In the genomic region with DNA sequence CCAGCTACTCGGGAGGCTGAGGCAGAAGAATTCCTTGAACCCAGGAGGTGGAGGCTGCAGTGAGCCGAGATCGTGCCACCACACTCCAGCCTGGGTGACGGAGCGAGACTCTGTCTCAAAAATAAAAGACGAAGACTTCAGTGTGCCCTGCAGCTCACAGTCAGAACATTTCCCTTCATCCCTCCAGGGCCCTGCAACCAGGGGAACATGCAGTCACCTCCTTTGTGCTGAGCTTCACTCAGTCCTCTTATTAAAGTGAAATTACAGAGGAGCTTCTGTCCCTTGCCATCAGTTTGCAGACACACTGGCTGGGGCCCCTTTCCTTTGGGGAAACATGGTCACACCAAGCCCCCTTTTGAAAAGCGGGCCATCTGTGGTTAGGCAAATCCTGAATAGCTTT, we compare ENCODE assay signal across 5 cellular contexts. TPM values are rescaled to one million over a fixed set of nuclear protein-coding genes. Genes with fewer than 3 reads are reported as not detected.
"Had no signal": no experiment of that assay in that cellular context is flagged by ENCODE, and none has a peak within 500 bp of the region (broad histone marks: within the 10 kb centered on the region; RNA-seq: fewer than 3 reads in every experiment).

No MANE protein-coding gene starts in this region.

- ATAC-seq: K562 had no signal

- H3K4me3 ChIP-seq: GM23338, K562 had no signal

- DNase-seq: H9, HCEC 1CT, IMR-90 had no signal

- H3K4me3 Mint-ChIP-seq: GM23338, H9 had no signal

- H3K9me3 Mint-ChIP-seq: GM23338 had no signal

- H3K4me1 Mint-ChIP-seq: GM23338 had no signal

- H3K27ac Mint-ChIP-seq: GM23338, H9 had no signal

RNA-seq across cellular contexts. Expression of a gene that starts 24.2 kb away (rescaled TPM):
- total RNA-seq: IMR-90 had no signal
- polyA plus RNA-seq: IMR-90 had no signal
